ENCODE assay signal across 1 cellular context in genomic region chr1:175016073-175016722, GRCh38.
TF ChIP-seq lines count a peak whose summit lies in the region.

No MANE protein-coding gene starts in this region.

TF ChIP-seq in SK-N-SH treated with all-trans-retinoic acid at 6 μM for 48 hours, 23 proteins besides CTCF, POLR2A, EP300 and RAD21:
- TF ChIP-seq OSR1 (CRISPR knock-in tag; IDR thresholded peaks at IDR 0.05) (no peak), ZC3H10 (CRISPR knock-in tag; IDR thresholded peaks at IDR 0.05) (peak; percentile 58; the same call in 1 of the 2 replicates), TOX (CRISPR knock-in tag; IDR thresholded peaks at IDR 0.05; ENCODE audit: borderline replicate concordance) (peak; percentile 38; the same call in 1 of the 2 replicates)
